ENCODE assay signal across 8 cellular contexts in genomic region chr10:14879055-14879800, GRCh38. TPM values are rescaled to one million over a fixed set of nuclear protein-coding genes. Genes with fewer than 3 reads are reported as not detected.
A peak's percentile ranks its signal among the peaks of the same experiment; 100 is the strongest.
DNase-seq lines count a peak whose midpoint lies in the region; ATAC-seq and TF ChIP-seq lines count a peak whose summit lies in the region.

No MANE protein-coding gene starts in this region.

- CTCF ChIA-PET in WTC11 (lab: Charles Lee): interaction anchor here (0.9 to 1.8 kb wide), 7 partner anchors 25 to 678 kb away, joined by 3 to 11 read pairs (median 4); partner anchors contain the start of genes CDNF, DCLRE1C, HSPA14 and MEIG1

- POLR2A ChIA-PET in WTC11 (lab: Charles Lee): interaction anchor here (1.0 to 3.9 kb wide), 7 partner anchors 13 to 325 kb away, joined by 3 to 75 read pairs (median 4); partner anchors contain the start of genes CDNF, DCLRE1C, HSPA14 and MEIG1

- peak overlapping the region; percentile 84 for H3K27ac Mint-ChIP-seq in WTC11
- H3K27ac Mint-ChIP-seq in stimulated activated effector memory CD8-positive, alpha-beta T cell treated with anti-CD3 and anti-CD28 coated beads, Interleukin-12 subunit alpha, Interleukin-12 subunit beta, amount 100 ng/mL, for 72 hours: peak overlapping the region; percentile 89

- H3K4me3 ChIP-seq in HL-60 (replicated peaks; ENCODE audit: insufficient read depth, low read length): peak overlapping the region; percentile 69
- peak overlapping the region; percentile 96 for H3K4me3 ChIP-seq in coronary artery
- peak overlapping the region; percentile 97 for H3K4me3 ChIP-seq in lung

- 0 to 1% methylated on average over 63 to 69 of the region's 69 CpGs for WGBS in lung, 2 donors

- H3K27me3 ChIP-seq in HL-60 (ENCODE audit: insufficient read depth, poor library complexity, severe bottlenecking): no peaks in the 10 kb centered on the region
- no peaks in the 10 kb centered on the region for H3K27me3 ChIP-seq in lung (ENCODE audit: control insufficient read depth, insufficient read depth)

- peaks cover 13% of the 10 kb centered on the region for H3K36me3 Mint-ChIP-seq in WTC11
- H3K36me3 Mint-ChIP-seq in stimulated activated effector memory CD8-positive, alpha-beta T cell treated with anti-CD3 and anti-CD28 coated beads, Interleukin-12 subunit alpha, Interleukin-12 subunit beta, amount 100 ng/mL, for 72 hours: peaks cover 14% of the 10 kb centered on the region

- H3K9me3 Mint-ChIP-seq in WTC11: no peaks in the 10 kb centered on the region
- no peaks in the 10 kb centered on the region for H3K9me3 Mint-ChIP-seq in stimulated activated effector memory CD8-positive, alpha-beta T cell treated with anti-CD3 and anti-CD28 coated beads, Interleukin-12 subunit alpha, Interleukin-12 subunit beta, amount 100 ng/mL, for 72 hours

- peaks cover 2 to 5% of the 10 kb centered on the region in 2 donors for H3K4me1 ChIP-seq in lung (ENCODE audit: control insufficient read depth in 2 of 2, insufficient read depth in 2 of 2, low read length in 2 of 2)

- ATAC-seq in GM21360 (IDR thresholded peaks at IDR 0.05; ENCODE audit: unreplicated experiment): peak; percentile 14
- ATAC-seq in WTC11: peak; percentile 2
- peak; percentile 44 for ATAC-seq in lung (ENCODE audit: insufficient read depth, low FRiP score)
- peak; percentile 27 for ATAC-seq in stimulated activated effector memory CD8-positive, alpha-beta T cell treated with anti-CD3 and anti-CD28 coated beads, Interleukin-12 subunit alpha, Interleukin-12 subunit beta, amount 100 ng/mL, for 72 hours

- peak overlapping the region; percentile 90 for H3K4me3 Mint-ChIP-seq in WTC11
- H3K4me3 Mint-ChIP-seq in stimulated activated effector memory CD8-positive, alpha-beta T cell treated with anti-CD3 and anti-CD28 coated beads, Interleukin-12 subunit alpha, Interleukin-12 subunit beta, amount 100 ng/mL, for 72 hours: peak overlapping the region; percentile 92

- H3K36me3 ChIP-seq in lung (ENCODE audit: control insufficient read depth in 2 of 2, insufficient read depth in 2 of 2, low read length in 2 of 2): no peaks in the 10 kb centered on the region

- H3K9me3 ChIP-seq in lung (ENCODE audit: control insufficient read depth in 2 of 2, insufficient read depth in 1 of 2, low read length in 1 of 2): no peaks in the 10 kb centered on the region

- H3K27ac ChIP-seq in HL-60 (replicated peaks) (peak overlapping the region; percentile 62), coronary artery (peak overlapping the region; percentile 87 to 97), lung (ENCODE audit: low read depth in 1 of 2, low read length in 1 of 2) (peak overlapping the region; percentile 86 to 99)

- TF ChIP-seq CTCF in HL-60 (IDR thresholded peaks at IDR 0.05; ENCODE audit: insufficient read depth, low read length) (no peak), WTC11 (IDR thresholded peaks at IDR 0.05) (no peak), coronary artery (IDR thresholded peaks at IDR 0.05) (no peak), lung (IDR thresholded peaks at IDR 0.05; ENCODE audit: control extremely low read depth, extremely low read depth) (no peak)

- DNase-seq in CD1c-positive myeloid dendritic cell (ENCODE audit: extremely low spot score) (peak; percentile 55), HL-60 (ENCODE audit: low read depth in 1 of 2, low spot score in 1 of 2) (peak; percentile 3 to 16), WTC11 (ENCODE audit: low spot score) (peak; percentile 28), coronary artery (ENCODE audit: low spot score) (no peak), lung (ENCODE audit: low spot score) (peak; percentile 32), SKM-1 (lab: John Stamatoyannopoulos, UW; ENCODE audit: unreplicated experiment) (no peak)
- peak in 1 of 2 donors; percentile 18 for DNase-seq in stimulated activated effector memory CD8-positive, alpha-beta T cell treated with anti-CD3 and anti-CD28 coated beads, Interleukin-12 subunit alpha, Interleukin-12 subunit beta, amount 100 ng/mL, for 72 hours (ENCODE audit: low spot score in 2 of 2)

- no peaks in the 10 kb centered on the region for H3K27me3 Mint-ChIP-seq in WTC11 (ENCODE audit: low read depth)

- H3K4me1 Mint-ChIP-seq in WTC11: peaks cover 43% of the 10 kb centered on the region
- H3K4me1 Mint-ChIP-seq in stimulated activated effector memory CD8-positive, alpha-beta T cell treated with anti-CD3 and anti-CD28 coated beads, Interleukin-12 subunit alpha, Interleukin-12 subunit beta, amount 100 ng/mL, for 72 hours: peaks cover 39% of the 10 kb centered on the region

TF ChIP-seq in WTC11, 78 proteins besides CTCF, POLR2A, EP300 and RAD21 (continues in another document):
- TF ChIP-seq ZNF138 (CRISPR knock-in tag; conservative IDR thresholded peaks at IDR 0.05) (no peak), HMGXB4 (CRISPR knock-in tag; IDR thresholded peaks at IDR 0.05) (peak; percentile 61; the same call in 1 of the 2 replicates), TCF7 (CRISPR knock-in tag; IDR thresholded peaks at IDR 0.05; ENCODE audit: low read depth) (0 out of 2 replicates have a peak, but pooled peaks have one; percentile 10)
- TF ChIP-seq, protein P1, sequence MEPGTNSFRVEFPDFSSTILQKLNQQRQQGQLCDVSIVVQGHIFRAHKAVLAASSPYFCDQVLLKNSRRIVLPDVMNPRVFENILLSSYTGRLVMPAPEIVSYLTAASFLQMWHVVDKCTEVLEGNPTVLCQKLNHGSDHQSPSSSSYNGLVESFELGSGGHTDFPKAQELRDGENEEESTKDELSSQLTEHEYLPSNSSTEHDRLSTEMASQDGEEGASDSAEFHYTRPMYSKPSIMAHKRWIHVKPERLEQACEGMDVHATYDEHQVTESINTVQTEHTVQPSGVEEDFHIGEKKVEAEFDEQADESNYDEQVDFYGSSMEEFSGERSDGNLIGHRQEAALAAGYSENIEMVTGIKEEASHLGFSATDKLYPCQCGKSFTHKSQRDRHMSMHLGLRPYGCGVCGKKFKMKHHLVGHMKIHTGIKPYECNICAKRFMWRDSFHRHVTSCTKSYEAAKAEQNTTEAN (CRISPR knock-in tag; IDR thresholded peaks at IDR 0.05): 0 out of 2 replicates have a peak, but pooled peaks have one; percentile 11
- TF ChIP-seq, protein P2, sequence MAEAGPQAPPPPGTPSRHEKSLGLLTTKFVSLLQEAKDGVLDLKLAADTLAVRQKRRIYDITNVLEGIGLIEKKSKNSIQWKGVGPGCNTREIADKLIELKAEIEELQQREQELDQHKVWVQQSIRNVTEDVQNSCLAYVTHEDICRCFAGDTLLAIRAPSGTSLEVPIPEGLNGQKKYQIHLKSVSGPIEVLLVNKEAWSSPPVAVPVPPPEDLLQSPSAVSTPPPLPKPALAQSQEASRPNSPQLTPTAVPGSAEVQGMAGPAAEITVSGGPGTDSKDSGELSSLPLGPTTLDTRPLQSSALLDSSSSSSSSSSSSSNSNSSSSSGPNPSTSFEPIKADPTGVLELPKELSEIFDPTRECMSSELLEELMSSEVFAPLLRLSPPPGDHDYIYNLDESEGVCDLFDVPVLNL (CRISPR knock-in tag; IDR thresholded peaks at IDR 0.05; ENCODE audit: borderline replicate concordance, low read depth): 0 out of 2 replicates have a peak, but pooled peaks have one; percentile 14
- TF ChIP-seq, protein P3, sequence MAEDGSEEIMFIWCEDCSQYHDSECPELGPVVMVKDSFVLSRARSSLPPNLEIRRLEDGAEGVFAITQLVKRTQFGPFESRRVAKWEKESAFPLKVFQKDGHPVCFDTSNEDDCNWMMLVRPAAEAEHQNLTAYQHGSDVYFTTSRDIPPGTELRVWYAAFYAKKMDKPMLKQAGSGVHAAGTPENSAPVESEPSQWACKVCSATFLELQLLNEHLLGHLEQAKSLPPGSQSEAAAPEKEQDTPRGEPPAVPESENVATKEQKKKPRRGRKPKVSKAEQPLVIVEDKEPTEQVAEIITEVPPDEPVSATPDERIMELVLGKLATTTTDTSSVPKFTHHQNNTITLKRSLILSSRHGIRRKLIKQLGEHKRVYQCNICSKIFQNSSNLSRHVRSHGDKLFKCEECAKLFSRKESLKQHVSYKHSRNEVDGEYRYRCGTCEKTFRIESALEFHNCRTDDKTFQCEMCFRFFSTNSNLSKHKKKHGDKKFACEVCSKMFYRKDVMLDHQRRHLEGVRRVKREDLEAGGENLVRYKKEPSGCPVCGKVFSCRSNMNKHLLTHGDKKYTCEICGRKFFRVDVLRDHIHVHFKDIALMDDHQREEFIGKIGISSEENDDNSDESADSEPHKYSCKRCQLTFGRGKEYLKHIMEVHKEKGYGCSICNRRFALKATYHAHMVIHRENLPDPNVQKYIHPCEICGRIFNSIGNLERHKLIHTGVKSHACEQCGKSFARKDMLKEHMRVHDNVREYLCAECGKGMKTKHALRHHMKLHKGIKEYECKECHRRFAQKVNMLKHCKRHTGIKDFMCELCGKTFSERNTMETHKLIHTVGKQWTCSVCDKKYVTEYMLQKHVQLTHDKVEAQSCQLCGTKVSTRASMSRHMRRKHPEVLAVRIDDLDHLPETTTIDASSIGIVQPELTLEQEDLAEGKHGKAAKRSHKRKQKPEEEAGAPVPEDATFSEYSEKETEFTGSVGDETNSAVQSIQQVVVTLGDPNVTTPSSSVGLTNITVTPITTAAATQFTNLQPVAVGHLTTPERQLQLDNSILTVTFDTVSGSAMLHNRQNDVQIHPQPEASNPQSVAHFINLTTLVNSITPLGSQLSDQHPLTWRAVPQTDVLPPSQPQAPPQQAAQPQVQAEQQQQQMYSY (CRISPR knock-in tag; IDR thresholded peaks at IDR 0.05): no peak

RNA-seq across cellular contexts. Expression of gene SUV39H2, which starts 0.6 kb away (rescaled TPM):
- total RNA-seq in WTC11 (2021) (36.4 to 41.4 TPM (median 39.9 TPM) in 3 replicates), lung (1 to 10 TPM; 6.9 to 7.7 TPM)
- 1 to 10 TPM; 2.6 to 3.8 TPM for polyA plus RNA-seq in lung

RNA-seq across cellular contexts. Expression of gene HSPA14, which starts 41.1 kb away (rescaled TPM):
- total RNA-seq in WTC11 (2021): 26.1 to 30.1 TPM (median 27.1 TPM) in 3 replicates
- total RNA-seq in lung: 10 to 100 TPM; 11.1 to 13.6 TPM
- polyA plus RNA-seq in lung: 10 to 100 TPM; 11.5 to 12.5 TPM

RNA-seq across cellular contexts. Expression of gene MSANTD7, which starts 41.1 kb away (rescaled TPM):
- total RNA-seq in WTC11 (2021) (13.9 to 14.6 TPM (median 14.3 TPM) in 3 replicates), lung (10 to 100 TPM in 1 of 2 donors, 1 to 10 TPM in 1; 9.4 to 17.2 TPM)
- 1 to 10 TPM; 2.2 to 4.8 TPM for polyA plus RNA-seq in lung

RNA-seq across cellular contexts. Expression of gene CDNF, which starts 41.4 kb away (rescaled TPM):
- total RNA-seq in WTC11 (2021): 0.27 to 1.4 TPM (median 0.41 TPM) in 3 replicates
- 1 to 10 TPM; 2.1 to 3.1 TPM for total RNA-seq in lung
- 1 to 10 TPM in 1 of 2 donors, under 1 TPM in 1; 0.60 to 1.7 TPM for polyA plus RNA-seq in lung

Comparison
In these comparisons a context has a peak if more than half of its experiments do, and no peak if none do; other contexts are left out.
1. DNase-seq: peak in CD1c-positive myeloid dendritic cell (single experiment), HL-60 (2 of 2), WTC11 (single experiment) and lung (single experiment); none in coronary artery (single experiment) and SKM-1 (single experiment).
2. Peak in every context shown above with its lines, with median percentiles within 50 percentile points of each other: ATAC-seq, H3K27ac ChIP-seq and H3K4me3 ChIP-seq.